Comparison of ENCODE assay signal across 1 cellular context in the genomic region with DNA sequence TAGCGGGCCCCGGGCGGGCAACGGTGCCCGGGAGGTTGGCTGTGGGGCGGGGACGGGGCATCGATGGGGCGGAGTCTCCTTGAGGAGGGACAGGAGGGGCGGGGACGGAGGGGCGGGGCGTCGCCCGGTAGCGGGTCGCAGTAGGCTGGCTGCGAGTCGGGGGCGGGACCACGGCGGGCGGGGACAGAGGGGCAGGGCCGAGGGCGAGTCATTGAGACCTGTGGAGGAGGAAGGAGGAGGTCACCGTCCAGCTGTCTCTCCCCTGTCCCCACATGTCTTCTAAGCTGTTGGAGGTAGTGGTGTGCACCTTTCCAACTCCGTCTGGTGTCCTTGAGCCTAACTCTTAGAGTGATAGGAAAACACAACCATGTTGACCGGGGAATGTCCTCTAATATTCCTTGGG.
TF ChIP-seq lines count a peak whose summit lies in the region.

A gene (minus strand): TSS at position 54 of the 403 bp plus-strand sequence. CDS start 284 bp downstream, outside the sequence.

TF ChIP-seq in GM23338, 12 proteins besides CTCF, POLR2A, EP300 and RAD21:
- TF ChIP-seq POLR2AphosphoS5 (IDR thresholded peaks at IDR 0.05; ENCODE audit: low read depth) (peak; percentile 97), NANOG (IDR thresholded peaks at IDR 0.05; ENCODE audit: borderline replicate concordance) (no peak)
